Comparison of ENCODE assay signal across 15 cellular contexts in the genomic region with DNA sequence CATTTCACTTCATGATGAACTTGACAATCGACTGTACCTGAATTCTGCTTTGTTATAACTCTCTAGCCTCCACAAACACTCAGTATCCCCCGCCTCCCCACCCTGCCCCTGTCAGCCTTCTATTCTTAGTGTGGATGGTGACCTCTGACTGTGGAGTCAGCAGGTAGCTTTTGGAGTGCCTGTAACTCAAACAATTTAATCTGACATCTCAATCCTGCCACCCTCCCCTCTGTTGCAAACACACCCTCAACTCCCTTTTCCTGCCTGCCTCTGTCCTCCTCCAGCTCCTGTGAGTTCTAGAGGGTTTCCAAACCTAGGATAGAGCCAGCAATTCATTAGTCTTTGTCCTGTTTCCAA. TPM values are rescaled to one million over a fixed set of nuclear protein-coding genes. Genes with fewer than 3 reads are reported as not detected.
DNase-seq lines count a peak whose midpoint lies in the region; ATAC-seq and TF ChIP-seq lines count a peak whose summit lies in the region.
"Had no signal": no experiment of that assay in that cellular context is flagged by ENCODE, and none has a peak within 500 bp of the region (broad histone marks: within the 10 kb centered on the region; RNA-seq: fewer than 3 reads in every experiment).

No MANE protein-coding gene starts in this region.

- CTCF ChIA-PET in GM10248 (lab: Yijun Ruan, JAX): interaction anchor here (1.2 to 1.6 kb wide), 2 partner anchors 15 to 53 kb away, joined by 3 to 6 read pairs; no protein-coding TSS in a partner anchor

- H3K9me3 ChIP-seq in esophagus squamous epithelium (no peaks in the 10 kb centered on the region), osteoblast (ENCODE audit: low read depth, low read length) (no peaks in the 10 kb centered on the region), tibial nerve (no peaks in the 10 kb centered on the region)

- H3K79me2 ChIP-seq in osteoblast (ENCODE audit: insufficient read depth, low read length): peaks cover 5% of the 10 kb centered on the region

- TF ChIP-seq CTCF in esophagus squamous epithelium (IDR thresholded peaks at IDR 0.05): no peak
- no peak for TF ChIP-seq CTCF in osteoblast (IDR thresholded peaks at IDR 0.05; ENCODE audit: extremely low read depth, low read depth, low read length)
- TF ChIP-seq CTCF in tibial nerve (IDR thresholded peaks at IDR 0.05): no peak
- no peak for TF ChIP-seq CTCF in GM10248 (IDR thresholded peaks at IDR 0.05; ENCODE audit: control extremely low read depth, extremely low read depth, low read depth, missing control alignments)

- H3K4me3 ChIP-seq in esophagus squamous epithelium (no peak overlapping the region), osteoblast (ENCODE audit: insufficient read depth, low read length) (no peak overlapping the region), tibial nerve (no peak overlapping the region)

- no peak for TF ChIP-seq POLR2A in esophagus squamous epithelium (IDR thresholded peaks at IDR 0.05)
- no peak for TF ChIP-seq POLR2A in tibial nerve (IDR thresholded peaks at IDR 0.05)

- H3K4me2 ChIP-seq in osteoblast (ENCODE audit: insufficient read depth, low read length): peak overlapping the region; percentile 78

- intact Hi-C loops in esophagus squamous epithelium (cut with DNase I): no loop called here

- DNase-seq in NCI-H510A (lab: John Stamatoyannopoulos, UW) (peak; percentile 49), esophagus squamous epithelium (lab: John Stamatoyannopoulos, UW) (no peak), osteoblast (ENCODE audit: insufficient read length, low spot score, missing footprints) (no peak), tibial nerve (ENCODE audit: low spot score in 2 of 2) (no peak), GM10248 (ENCODE audit: extremely low spot score) (no peak)
- DNase-seq in activated effector memory CD4-positive, alpha-beta T cell treated with Interleukin-2 at 50 U/mL for 16 hours: no peak
- DNase-seq: activated naive CD8-positive, alpha-beta T cell treated with anti-CD3 and anti-CD28 coated beads, Interleukin-2, amount 50 U/mL, for 24 hours; activated T-cell treated with anti-CD3 and anti-CD28 coated beads, Interleukin-2, amount 50 U/mL, for 72 hours; head of caudate nucleus; kidney; MV-4-11; NCI-H2171 treated with DMSO at 0.1 percent for 48 hours; stimulated activated CD4-positive, alpha-beta T cell treated with anti-CD3 and anti-CD28 coated beads, Interleukin-1b, Interleukin-23, amount 100 ng/mL, for 48 hours had no signal

- WGBS in esophagus squamous epithelium, 2 donors: 57 to 74% methylated on average over 2 of the region's 2 CpGs
- WGBS in tibial nerve, 2 donors: 72 to 73% methylated on average over 2 of the region's 2 CpGs

- peaks cover 0 to 69% (median 12%) of the 10 kb centered on the region in 3 donors for H3K4me1 ChIP-seq in esophagus squamous epithelium
- H3K4me1 ChIP-seq in osteoblast (ENCODE audit: insufficient read depth, low read length): peaks cover 58% of the 10 kb centered on the region
- peaks cover 4 to 99% (median 56%) of the 10 kb centered on the region in 4 donors for H3K4me1 ChIP-seq in tibial nerve

- H4K20me1 ChIP-seq in osteoblast (ENCODE audit: insufficient read depth, low read length): no peaks in the 10 kb centered on the region

- no peaks in the 10 kb centered on the region for H3K36me3 ChIP-seq in esophagus squamous epithelium
- H3K36me3 ChIP-seq in osteoblast (ENCODE audit: insufficient read depth, low read length): peaks cover 14% of the 10 kb centered on the region
- H3K36me3 ChIP-seq in tibial nerve: no peaks in the 10 kb centered on the region

- H3K27me3 ChIP-seq in esophagus squamous epithelium (no peaks in the 10 kb centered on the region), osteoblast (ENCODE audit: insufficient read depth, low read length) (no peaks in the 10 kb centered on the region), tibial nerve (no peaks in the 10 kb centered on the region)

- no peak for TF ChIP-seq EP300 in tibial nerve (IDR thresholded peaks at IDR 0.05)

- H2AFZ ChIP-seq in osteoblast (ENCODE audit: low read length): no peak overlapping the region

- POLR2A ChIA-PET in GM10248 (lab: Yijun Ruan, JAX): no interaction called here

- H3K27ac ChIP-seq in esophagus squamous epithelium (peak overlapping the region; percentile 27 to 86 (median 74)), osteoblast (ENCODE audit: low read depth, low read length) (peak overlapping the region; percentile 81), tibial nerve (peak overlapping the region; percentile 53 to 97 (median 78))

- no peak for ATAC-seq in HG03378 (IDR thresholded peaks at IDR 0.05; ENCODE audit: unreplicated experiment)
- ATAC-seq: activated naive CD8-positive, alpha-beta T cell treated with anti-CD3 and anti-CD28 coated beads, Interleukin-2, amount 50 U/mL, for 24 hours; activated T-cell treated with anti-CD3 and anti-CD28 coated beads, Interleukin-2, amount 50 U/mL, for 72 hours had no signal

RNA-seq across cellular contexts. Expression of gene DAAM2, which starts 20.3 kb away (rescaled TPM):
- total RNA-seq in esophagus squamous epithelium (10 to 100 TPM in 2 of 4 donors, 1 to 10 TPM in 2; 3.7 to 55.9 (median 11.9) TPM), osteoblast (29.0 and 46.9 TPM in 2 replicates), tibial nerve (100 to 1,000 TPM in 1 of 4 donors, 10 to 100 TPM in 3; 73.9 to 133 (median 93.3) TPM)
- total RNA-seq: activated T-cell treated with anti-CD3 and anti-CD28 coated beads, Interleukin-2, amount 50 U/mL, for 72 hours; B cell had no signal
